ENCODE assay signal across 9 cellular contexts in the genomic region with DNA sequence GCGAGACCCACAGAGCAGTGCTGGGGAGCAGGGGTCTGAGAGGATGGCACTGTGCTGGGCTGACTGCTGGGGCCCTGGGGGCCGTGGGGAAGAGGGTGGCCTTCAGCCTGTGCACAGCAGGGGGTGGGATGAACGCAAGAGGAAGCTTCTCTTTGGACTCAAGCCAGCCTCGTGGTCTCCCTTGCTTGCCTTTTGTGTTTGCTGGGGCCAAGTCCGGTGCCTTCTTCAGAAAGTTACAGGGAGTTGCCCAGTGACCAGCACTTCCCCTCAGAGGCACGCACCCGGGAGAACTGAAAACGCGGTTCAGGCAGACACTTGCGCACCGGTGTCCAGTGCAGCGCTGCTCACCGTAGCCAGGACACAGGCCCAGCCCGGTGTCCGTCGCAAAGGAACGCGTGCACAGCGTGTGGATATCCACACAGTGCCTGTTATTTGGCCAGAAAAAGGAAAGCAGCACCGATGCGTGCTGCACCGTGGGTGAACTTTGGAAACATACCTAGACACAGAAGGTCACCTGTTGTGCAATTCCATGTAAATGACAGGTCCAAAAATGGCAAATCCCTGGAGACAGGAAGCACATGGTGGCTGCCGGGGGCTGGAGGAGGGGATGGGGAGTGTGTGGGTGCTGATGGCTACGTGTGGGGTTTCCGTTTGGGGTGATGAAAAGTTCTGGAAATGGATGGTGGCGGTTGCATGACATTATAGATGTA. TPM values are rescaled to one million over a fixed set of nuclear protein-coding genes. Genes with fewer than 3 reads are reported as not detected.
DNase-seq lines count a peak whose midpoint lies in the region; ATAC-seq, FAIRE-seq and TF ChIP-seq lines count a peak whose summit lies in the region.
"Had no signal": no experiment of that assay in that cellular context is flagged by ENCODE, and none has a peak within 500 bp of the region (broad histone marks: within the 10 kb centered on the region; RNA-seq: fewer than 3 reads in every experiment).

No MANE protein-coding gene starts in this region.

- peaks cover 6 to 14% (median 10%) of the 10 kb centered on the region in 3 donors for H3K36me3 ChIP-seq in pancreas

- H3K4me1 ChIP-seq in pancreas, result peaks cover 0 to 3% (median 0%) of the 10 kb centered on the region in 3 donors
- H3K4me1 ChIP-seq: SJSA1 had no signal

- intact Hi-C loops in pancreas (cut with DNase I), result no loop called here

- WGBS in pancreas, 2 donors, result 71 to 77% methylated on average over 26 of the region's 26 CpGs

- no peaks in the 10 kb centered on the region for H3K27me3 ChIP-seq in pancreas
- H3K27me3 ChIP-seq: SJSA1 had no signal

- FAIRE-seq in GM12891 (lab: Jason Lieb, UNC), result peak; percentile 38
- FAIRE-seq in pancreas (lab: Jason Lieb, UNC), result no peak
- FAIRE-seq in frontal cortex (lab: Jason Lieb, UNC), result no peak

- TF ChIP-seq POLR2A in GM12891 (IDR thresholded peaks at IDR 0.05; ENCODE audit: low read depth, low read length), result no peak

- DNase-seq in GM12891 (ENCODE audit: insufficient read length, low spot score) (no peak), SKM-1 (lab: John Stamatoyannopoulos, UW; ENCODE audit: unreplicated experiment) (peak; percentile 89), fibroblast of mammary gland (ENCODE audit: low read depth) (peak; percentile 25), pancreas (peak in 3 of 6 donors; percentile 26 to 63 (median 53)), frontal cortex (ENCODE audit: low spot score in 2 of 2) (no peak), retina (no peak), HPDE6-E6E7 (ENCODE audit: extremely low spot score) (no peak)

- no peaks in the 10 kb centered on the region for H3K9me3 ChIP-seq in pancreas
- H3K9me3 ChIP-seq: SJSA1 had no signal

- ATAC-seq in pancreas, result peak in 3 of 4 donors; percentile 9 to 43 (median 40)
- ATAC-seq in GM19324 (IDR thresholded peaks at IDR 0.05; ENCODE audit: low FRiP score, unreplicated experiment), result no peak

- peak overlapping the region in 1 of 4 donors; percentile 28 for H3K27ac ChIP-seq in pancreas
- H3K27ac ChIP-seq: SJSA1 had no signal

- TF ChIP-seq CTCF in fibroblast of mammary gland (conservative IDR thresholded peaks at IDR 0.05; ENCODE audit: control insufficient read depth, insufficient read depth, low read depth, low read length) (no peak), pancreas (IDR thresholded peaks at IDR 0.05) (no peak)

- H3K4me3 ChIP-seq in fibroblast of mammary gland (ENCODE audit: control insufficient read depth, low read depth, low read length) (no peak overlapping the region), pancreas (no peak overlapping the region)
- H3K4me3 ChIP-seq: SJSA1 had no signal

TF ChIP-seq in GM12891, 5 proteins besides CTCF, POLR2A, EP300 and RAD21:
- TF ChIP-seq SPI1 (IDR thresholded peaks at IDR 0.05; ENCODE audit: low read depth, low read length), result peak; percentile 43
- no peak for TF ChIP-seq TAF1 (IDR thresholded peaks at IDR 0.05; ENCODE audit: low read depth, low read length)
TF ChIP-seq in GM12891: peak in this region for 1.

RNA-seq across cellular contexts. Expression of gene NUDT16L1, which starts 29.5 kb away (rescaled TPM):
- 28.9 TPM for polyA plus RNA-seq in GM12891 (2012; ENCODE audit: low read depth, missing spikeins)
- 10 to 100 TPM in 5 of 6 donors, 1 to 10 TPM in 1; 7.0 to 16.5 (median 12.8) TPM for total RNA-seq in pancreas
- polyA plus RNA-seq in pancreas, result 10 to 100 TPM; 17.3 to 32.3 TPM
- total RNA-seq in frontal cortex, result 34.6 TPM

RNA-seq across cellular contexts. Expression of gene MGRN1, which starts 39.3 kb away (rescaled TPM):
- 29.2 TPM for polyA plus RNA-seq in GM12891 (2012; ENCODE audit: low read depth, missing spikeins)
- total RNA-seq in pancreas, result 10 to 100 TPM; 29.0 to 43.8 (median 33.0) TPM
- polyA plus RNA-seq in pancreas, result 10 to 100 TPM; 17.2 to 29.9 TPM
- 33.4 TPM for total RNA-seq in frontal cortex

RNA-seq across cellular contexts. Expression of gene UBALD1, which starts 49.2 kb away (rescaled TPM):
- 20.7 TPM for polyA plus RNA-seq in GM12891 (2012; ENCODE audit: low read depth, missing spikeins)
- total RNA-seq in pancreas (10 to 100 TPM in 5 of 6 donors, 1 to 10 TPM in 1; 9.1 to 19.4 (median 14.3) TPM), frontal cortex (1.6 TPM)
- polyA plus RNA-seq in pancreas, result 10 to 100 TPM; 29.3 to 42.5 TPM

Comparison
In these comparisons a context has a peak if more than half of its experiments do, and no peak if none do; other contexts are left out.
1. DNase-seq: peak in SKM-1 (single experiment) and fibroblast of mammary gland (single experiment); none in GM12891 (single experiment), frontal cortex (0 of 2), retina (single experiment) and HPDE6-E6E7 (single experiment).